29 cellular contexts compared by ENCODE assay signal in the genomic region with DNA sequence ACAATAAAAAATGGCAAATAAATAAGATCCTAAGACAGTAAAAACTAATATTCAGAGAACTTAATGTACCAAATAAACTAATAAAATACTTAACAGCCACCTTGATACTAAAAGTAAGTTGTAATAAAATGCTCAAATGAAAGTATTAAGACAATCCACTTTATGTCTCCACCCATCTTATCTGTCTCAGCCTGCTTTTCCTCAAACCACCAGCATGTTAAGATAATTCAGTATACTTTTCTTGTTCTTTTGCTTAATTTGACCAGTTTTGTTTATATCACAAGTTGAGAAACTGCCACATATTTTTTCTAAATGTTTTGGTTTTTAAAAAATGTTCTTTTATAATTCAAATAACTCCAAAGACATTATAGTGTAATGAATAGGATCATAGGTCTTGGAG.
"Had no signal": no experiment of that assay in that cellular context is flagged by ENCODE, and none has a peak within 500 bp of the region (broad histone marks: within the 10 kb centered on the region; RNA-seq: fewer than 3 reads in every experiment).

No MANE protein-coding gene starts in this region.

- FAIRE-seq: islet of Langerhans had no signal

- H3K9me3 Mint-ChIP-seq: nephron progenitor cell; stimulated activated naive B cell treated with anti-CD40 and anti-IgM and Interleukin-4, amounts not matched to agents 10 μg/mL and 1 μg/mL and 100 μg/mL, for 72 hours; stimulated activated naive CD8-positive, alpha-beta T cell treated with anti-CD3 and anti-CD28 coated beads, Interleukin-15, Interleukin-2, amounts not matched to agents 100 ng/mL and 50 ng/mL, for 24 hours had no signal

- H3K4me1 Mint-ChIP-seq: nephron progenitor cell had no signal

- DNase-seq: dermis blood vessel endothelial cell; effector memory CD4-positive, alpha-beta T cell; foreskin keratinocyte; heart left ventricle; hippocampal formation; left cardiac atrium; left lung; mammary epithelial cell; nephron progenitor cell; nucleus accumbens; ovary; posterior cingulate gyrus; psoas muscle; right cardiac atrium; sigmoid colon; spleen; stimulated activated CD4-positive, alpha-beta T cell treated with anti-CD3 and anti-CD28 coated beads, Interleukin-15, amount 100 ng/mL, for 24 hours; stimulated activated CD4-positive, alpha-beta T cell treated with anti-CD3 and anti-CD28 coated beads, Interleukin-2, amount 100 ng/mL, for 48 hours; stimulated activated naive B cell treated with anti-CD40 and anti-IgM and Interleukin-4, amounts not matched to agents 10 μg/mL and 1 μg/mL and 100 μg/mL, for 72 hours; upper lobe of left lung; uterus had no signal

- H3K4me3 Mint-ChIP-seq: naive thymus-derived CD8-positive, alpha-beta T cell; nephron progenitor cell; stimulated activated naive B cell treated with anti-CD40 and anti-IgM and Interleukin-4, amounts not matched to agents 10 μg/mL and 1 μg/mL and 100 μg/mL, for 72 hours; stimulated activated naive CD8-positive, alpha-beta T cell treated with anti-CD3 and anti-CD28 coated beads, Interleukin-15, Interleukin-2, amounts not matched to agents 100 ng/mL and 50 ng/mL, for 24 hours had no signal

- H3K27ac Mint-ChIP-seq: naive thymus-derived CD8-positive, alpha-beta T cell; nephron progenitor cell; stimulated activated naive B cell treated with anti-CD40 and anti-IgM and Interleukin-4, amounts not matched to agents 10 μg/mL and 1 μg/mL and 100 μg/mL, for 72 hours; stimulated activated naive CD8-positive, alpha-beta T cell treated with anti-CD3 and anti-CD28 coated beads, Interleukin-15, Interleukin-2, amounts not matched to agents 100 ng/mL and 50 ng/mL, for 24 hours had no signal

- H3K27ac ChIP-seq: coronary artery, foreskin keratinocyte, gastroesophageal sphincter, heart left ventricle, left lung, ovary, psoas muscle, sigmoid colon, spleen, thoracic aorta, tibial nerve, upper lobe of left lung, uterus had no signal

- ATAC-seq: esophagus mucosa; foreskin keratinocyte; gastroesophageal sphincter; heart left ventricle; left cardiac atrium; left lung; naive thymus-derived CD8-positive, alpha-beta T cell; psoas muscle; stimulated activated naive B cell treated with anti-CD40 and anti-IgM and Interleukin-4, amounts not matched to agents 10 μg/mL and 1 μg/mL and 100 μg/mL, for 72 hours had no signal

- H3K27me3 Mint-ChIP-seq: naive thymus-derived CD8-positive, alpha-beta T cell; stimulated activated naive B cell treated with anti-CD40 and anti-IgM and Interleukin-4, amounts not matched to agents 10 μg/mL and 1 μg/mL and 100 μg/mL, for 72 hours; stimulated activated naive CD8-positive, alpha-beta T cell treated with anti-CD3 and anti-CD28 coated beads, Interleukin-15, Interleukin-2, amounts not matched to agents 100 ng/mL and 50 ng/mL, for 24 hours had no signal
